Comparison of ENCODE assay signal across 24 cellular contexts in the genomic region with DNA sequence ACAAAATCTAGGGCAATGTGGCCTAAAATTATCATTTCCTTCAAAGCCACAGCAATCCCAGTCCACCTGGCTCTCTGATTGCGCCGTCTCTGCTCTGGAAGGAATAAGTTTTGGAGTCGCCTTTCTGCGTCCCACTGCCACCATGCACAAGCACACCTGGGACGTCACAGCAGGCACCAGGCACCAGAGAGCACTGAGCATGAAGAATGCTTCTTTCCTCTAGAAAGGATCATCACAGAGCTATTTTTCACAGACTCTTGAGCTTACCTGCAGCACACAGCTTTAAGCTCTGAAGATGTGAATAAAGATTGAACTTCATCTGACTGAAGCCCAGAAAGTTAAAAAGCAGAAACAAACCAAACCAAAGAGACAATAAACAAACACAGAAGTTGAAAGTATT.
"Had no signal": no experiment of that assay in that cellular context is flagged by ENCODE, and none has a peak within 500 bp of the region (broad histone marks: within the 10 kb centered on the region; RNA-seq: fewer than 3 reads in every experiment).

No MANE protein-coding gene starts in this region.

- H3K9me3 ChIP-seq: esophagus squamous epithelium, gastrocnemius medialis, heart right ventricle, left lung, lower lobe of right lung, mucosa of descending colon had no signal

- H3K4me3 ChIP-seq: coronary artery, dorsolateral prefrontal cortex, esophagus squamous epithelium, gastrocnemius medialis, heart right ventricle, left lung, lower lobe of right lung, mucosa of descending colon had no signal

- H3K9me3 Mint-ChIP-seq: endodermal cell, mesothelial cell of epicardium had no signal

- H3K27ac ChIP-seq: coronary artery, dorsolateral prefrontal cortex, epithelial cell of prostate, esophagus squamous epithelium, gastrocnemius medialis, heart right ventricle, left lung, lower lobe of right lung had no signal

- H3K36me3 Mint-ChIP-seq: mesothelial cell of epicardium had no signal

- H3K27me3 Mint-ChIP-seq: effector memory CD8-positive, alpha-beta T cell had no signal

- ATAC-seq: effector memory CD8-positive, alpha-beta T cell; esophagus mucosa; gastrocnemius medialis; heart right ventricle; left cardiac atrium; left lung; left ventricle myocardium superior; lower lobe of right lung; mucosa of descending colon had no signal

- H3K27me3 ChIP-seq: dorsolateral prefrontal cortex, esophagus squamous epithelium, gastrocnemius medialis, heart right ventricle, left lung had no signal

- H3K4me1 ChIP-seq: esophagus squamous epithelium, heart right ventricle, left lung, lower lobe of right lung had no signal

- H3K4me1 Mint-ChIP-seq: mesothelial cell of epicardium had no signal

- H3K36me3 ChIP-seq: esophagus squamous epithelium, gastrocnemius medialis, heart right ventricle, left lung, lower lobe of right lung had no signal

- H3K27ac Mint-ChIP-seq: effector memory CD8-positive, alpha-beta T cell; endodermal cell; mesothelial cell of epicardium had no signal

- H3K4me3 Mint-ChIP-seq: effector memory CD8-positive, alpha-beta T cell; endodermal cell; mesothelial cell of epicardium had no signal

- DNase-seq: dermis blood vessel endothelial cell; dorsolateral prefrontal cortex; effector CD8-positive, alpha-beta T cell; effector memory CD8-positive, alpha-beta T cell; endodermal cell; erythroblast; esophagus squamous epithelium; foreskin fibroblast; foreskin melanocyte; gastrocnemius medialis; glutamatergic neuron; head of caudate nucleus; heart right ventricle; hippocampal formation; left cardiac atrium; left lung; left ventricle myocardium superior; lower lobe of right lung; mesenchymal stem cell; mucosa of descending colon had no signal
